In the genomic region with DNA sequence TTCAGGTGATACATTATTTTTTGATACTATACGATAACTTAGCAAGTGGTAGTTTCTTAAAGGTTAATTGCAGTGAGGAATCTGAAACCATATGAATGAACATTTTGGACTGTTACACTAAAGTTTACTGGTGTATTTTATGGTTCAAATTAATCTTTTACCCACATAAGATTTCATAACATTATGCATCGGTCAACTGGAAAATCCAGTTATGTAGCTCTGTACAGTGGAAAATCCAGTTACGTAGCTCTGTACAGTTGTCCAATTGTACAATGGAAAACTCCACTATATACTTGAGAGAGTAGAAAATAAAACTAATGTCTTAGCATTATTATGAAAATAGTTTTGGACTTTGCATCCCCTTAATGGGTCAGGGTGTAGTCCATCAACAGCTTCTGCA, we compare ENCODE assay signal across 1 cellular context.
TF ChIP-seq lines count a peak whose summit lies in the region.

No MANE protein-coding gene starts in this region.

TF ChIP-seq in HepG2, 621 proteins besides CTCF, POLR2A, EP300 and RAD21:
- TF ChIP-seq, protein P1, sequence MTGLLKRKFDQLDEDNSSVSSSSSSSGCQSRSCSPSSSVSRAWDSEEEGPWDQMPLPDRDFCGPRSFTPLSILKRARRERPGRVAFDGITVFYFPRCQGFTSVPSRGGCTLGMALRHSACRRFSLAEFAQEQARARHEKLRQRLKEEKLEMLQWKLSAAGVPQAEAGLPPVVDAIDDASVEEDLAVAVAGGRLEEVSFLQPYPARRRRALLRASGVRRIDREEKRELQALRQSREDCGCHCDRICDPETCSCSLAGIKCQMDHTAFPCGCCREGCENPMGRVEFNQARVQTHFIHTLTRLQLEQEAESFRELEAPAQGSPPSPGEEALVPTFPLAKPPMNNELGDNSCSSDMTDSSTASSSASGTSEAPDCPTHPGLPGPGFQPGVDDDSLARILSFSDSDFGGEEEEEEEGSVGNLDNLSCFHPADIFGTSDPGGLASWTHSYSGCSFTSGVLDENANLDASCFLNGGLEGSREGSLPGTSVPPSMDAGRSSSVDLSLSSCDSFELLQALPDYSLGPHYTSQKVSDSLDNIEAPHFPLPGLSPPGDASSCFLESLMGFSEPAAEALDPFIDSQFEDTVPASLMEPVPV (CRISPR knock-in tag; IDR thresholded peaks at IDR 0.05): no peak
- TF ChIP-seq, protein P2, sequence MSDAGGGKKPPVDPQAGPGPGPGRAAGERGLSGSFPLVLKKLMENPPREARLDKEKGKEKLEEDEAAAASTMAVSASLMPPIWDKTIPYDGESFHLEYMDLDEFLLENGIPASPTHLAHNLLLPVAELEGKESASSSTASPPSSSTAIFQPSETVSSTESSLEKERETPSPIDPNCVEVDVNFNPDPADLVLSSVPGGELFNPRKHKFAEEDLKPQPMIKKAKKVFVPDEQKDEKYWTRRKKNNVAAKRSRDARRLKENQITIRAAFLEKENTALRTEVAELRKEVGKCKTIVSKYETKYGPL (CRISPR knock-in tag; IDR thresholded peaks at IDR 0.05): no peak
- TF ChIP-seq ZNF501 (CRISPR knock-in tag; IDR thresholded peaks at IDR 0.05) (no peak), SUZ12 (IDR thresholded peaks at IDR 0.05; ENCODE audit: low read depth, low read length) (no peak), ZNF513 (CRISPR knock-in tag; conservative IDR thresholded peaks at IDR 0.05) (no peak), KAT2B (IDR thresholded peaks at IDR 0.05; ENCODE audit: borderline replicate concordance, low read depth, low read length) (no peak), ZNF354B (CRISPR knock-in tag; IDR thresholded peaks at IDR 0.05) (no peak), CHCHD3 (CRISPR knock-in tag; IDR thresholded peaks at IDR 0.05) (no peak), NKX3-1 (CRISPR knock-in tag; IDR thresholded peaks at IDR 0.05) (no peak), HMG20B (CRISPR knock-in tag; conservative IDR thresholded peaks at IDR 0.05) (no peak), ZNF549 (CRISPR knock-in tag; IDR thresholded peaks at IDR 0.05) (no peak), SOX6 (IDR thresholded peaks at IDR 0.05) (no peak), SOX6 (CRISPR knock-in tag; IDR thresholded peaks at IDR 0.05) (no peak), PPARG (CRISPR knock-in tag; conservative IDR thresholded peaks at IDR 0.05) (no peak)
- TF ChIP-seq, protein P3, sequence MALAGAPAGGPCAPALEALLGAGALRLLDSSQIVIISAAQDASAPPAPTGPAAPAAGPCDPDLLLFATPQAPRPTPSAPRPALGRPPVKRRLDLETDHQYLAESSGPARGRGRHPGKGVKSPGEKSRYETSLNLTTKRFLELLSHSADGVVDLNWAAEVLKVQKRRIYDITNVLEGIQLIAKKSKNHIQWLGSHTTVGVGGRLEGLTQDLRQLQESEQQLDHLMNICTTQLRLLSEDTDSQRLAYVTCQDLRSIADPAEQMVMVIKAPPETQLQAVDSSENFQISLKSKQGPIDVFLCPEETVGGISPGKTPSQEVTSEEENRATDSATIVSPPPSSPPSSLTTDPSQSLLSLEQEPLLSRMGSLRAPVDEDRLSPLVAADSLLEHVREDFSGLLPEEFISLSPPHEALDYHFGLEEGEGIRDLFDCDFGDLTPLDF (CRISPR knock-in tag; IDR thresholded peaks at IDR 0.05): no peak
